In genomic region chr17:19646788-19647696, GRCh38 we compare ENCODE assay signal across 2 cellular contexts.
TF ChIP-seq lines count a peak whose summit lies in the region.

No MANE protein-coding gene starts in this region.

TF ChIP-seq in GM12878, 131 proteins besides CTCF, POLR2A, EP300 and RAD21:
- no peak for TF ChIP-seq ZNF687 (IDR thresholded peaks at IDR 0.05)
- TF ChIP-seq EED (IDR thresholded peaks at IDR 0.05; ENCODE audit: low read depth), result no peak
- no peak for TF ChIP-seq SRF (IDR thresholded peaks at IDR 0.05; ENCODE audit: low read depth in 2 of 2, low read length in 2 of 2)
- no peak for TF ChIP-seq POU2F2 (IDR thresholded peaks at IDR 0.05; ENCODE audit: borderline replicate concordance, low read depth, low read length)
- no peak for TF ChIP-seq POLR2AphosphoS5 (IDR thresholded peaks at IDR 0.05; ENCODE audit: low read length)

TF ChIP-seq in liver, 16 proteins besides CTCF, POLR2A, EP300 and RAD21 (continued from another document):
- TF ChIP-seq REST (IDR thresholded peaks at IDR 0.05) (no peak), HNF4G (IDR thresholded peaks at IDR 0.05) (no peak), GABPA (IDR thresholded peaks at IDR 0.05 in 1 of 2, conservative IDR thresholded peaks at IDR 0.05 in 1 of 2) (no peak), TAF1 (conservative IDR thresholded peaks at IDR 0.05) (no peak), HNF4A (conservative IDR thresholded peaks at IDR 0.05) (peak; percentile 51 to 65), FOXA2 (IDR thresholded peaks at IDR 0.05) (no peak), ATF3 (IDR thresholded peaks at IDR 0.05) (peak; percentile 32), EGR1 (IDR thresholded peaks at IDR 0.05; ENCODE audit: low read depth in 2 of 2) (no peak), FOXA1 (IDR thresholded peaks at IDR 0.05) (no peak)
